29 cellular contexts compared by ENCODE assay signal in genomic region chr7:106471021-106471420, GRCh38.
"Had no signal": no experiment of that assay in that cellular context is flagged by ENCODE, and none has a peak within 500 bp of the region (broad histone marks: within the 10 kb centered on the region; RNA-seq: fewer than 3 reads in every experiment).

No MANE protein-coding gene starts in this region.

- H3K36me3 Mint-ChIP-seq: mesothelial cell of epicardium; naive thymus-derived CD4-positive, alpha-beta T cell; neural progenitor cell; stimulated activated effector memory CD8-positive, alpha-beta T cell treated with anti-CD3 and anti-CD28 coated beads, Interleukin-12 subunit alpha, Interleukin-12 subunit beta, amount 100 ng/mL, for 72 hours had no signal

- H3K4me3 ChIP-seq: coronary artery, esophagus muscularis mucosa, gastroesophageal sphincter, heart left ventricle, hepatocyte, neural progenitor cell, right lobe of liver, suprapubic skin, transverse colon, upper lobe of right lung, uterus had no signal

- H3K9ac ChIP-seq: neural progenitor cell, parathyroid adenoma had no signal

- FAIRE-seq: endothelial cell of umbilical vein, kidney, small intestine had no signal

- H3K4me2 ChIP-seq: hepatocyte, neural progenitor cell had no signal

- ATAC-seq: foreskin keratinocyte; gastroesophageal sphincter; heart left ventricle; left lobe of liver; naive thymus-derived CD4-positive, alpha-beta T cell; right lobe of liver; stimulated activated effector memory CD8-positive, alpha-beta T cell treated with anti-CD3 and anti-CD28 coated beads, Interleukin-12 subunit alpha, Interleukin-12 subunit beta, amount 100 ng/mL, for 72 hours; upper lobe of right lung had no signal

- H3K4me3 Mint-ChIP-seq: mesothelial cell of epicardium; naive thymus-derived CD4-positive, alpha-beta T cell; nephron; neural progenitor cell; stimulated activated effector memory CD8-positive, alpha-beta T cell treated with anti-CD3 and anti-CD28 coated beads, Interleukin-12 subunit alpha, Interleukin-12 subunit beta, amount 100 ng/mL, for 72 hours had no signal

- H2AFZ ChIP-seq: hepatocyte, neural progenitor cell, parathyroid adenoma had no signal

- H3K36me3 ChIP-seq: esophagus muscularis mucosa, gastroesophageal sphincter, heart left ventricle, neural progenitor cell, right lobe of liver, suprapubic skin, transverse colon, upper lobe of right lung, uterus had no signal

- H3K27ac Mint-ChIP-seq: mesothelial cell of epicardium; naive thymus-derived CD4-positive, alpha-beta T cell; nephron; neural progenitor cell; progenitor cell of endocrine pancreas; stimulated activated effector memory CD8-positive, alpha-beta T cell treated with anti-CD3 and anti-CD28 coated beads, Interleukin-12 subunit alpha, Interleukin-12 subunit beta, amount 100 ng/mL, for 72 hours had no signal

- H3K4me1 ChIP-seq: foreskin keratinocyte, neural progenitor cell, parathyroid adenoma, right lobe of liver, suprapubic skin, transverse colon, uterus had no signal

- H3K9me3 ChIP-seq: esophagus muscularis mucosa, gastroesophageal sphincter, heart left ventricle, right lobe of liver, suprapubic skin, transverse colon, upper lobe of right lung, uterus had no signal

- DNase-seq: dermis blood vessel endothelial cell; effector memory CD4-positive, alpha-beta T cell; foreskin keratinocyte; heart left ventricle; kidney; mesenchymal stem cell; naive thymus-derived CD4-positive, alpha-beta T cell; right lobe of liver; small intestine; stimulated activated CD4-positive, alpha-beta T cell treated with anti-CD3 and anti-CD28 coated beads, Interleukin-12 subunit alpha, Interleukin-12 subunit beta, amount 100 ng/mL, for 4 hours; stimulated activated CD4-positive, alpha-beta T cell treated with anti-CD3 and anti-CD28 coated beads, Interleukin-1b, Interleukin-23, amount 100 ng/mL, for 48 hours; stimulated activated CD4-positive, alpha-beta T cell treated with anti-CD3 and anti-CD28 coated beads, Interleukin-4, amount 100 ng/mL, for 1 hour; stimulated activated naive CD4-positive, alpha-beta T cell treated with Interleukin-2 at 50 U/mL for 16 hours; transverse colon; upper lobe of right lung; uterus had no signal

- H3K79me2 ChIP-seq: hepatocyte, parathyroid adenoma had no signal

- H3K4me1 Mint-ChIP-seq: mesothelial cell of epicardium, neural progenitor cell had no signal

- H3K9me3 Mint-ChIP-seq: mesothelial cell of epicardium; naive thymus-derived CD4-positive, alpha-beta T cell; neural progenitor cell; stimulated activated effector memory CD8-positive, alpha-beta T cell treated with anti-CD3 and anti-CD28 coated beads, Interleukin-12 subunit alpha, Interleukin-12 subunit beta, amount 100 ng/mL, for 72 hours had no signal

- H3K27me3 Mint-ChIP-seq: progenitor cell of endocrine pancreas had no signal

- H3K27me3 ChIP-seq: esophagus muscularis mucosa, foreskin keratinocyte, gastroesophageal sphincter, heart left ventricle, hepatocyte, neural progenitor cell, right lobe of liver, suprapubic skin, transverse colon, upper lobe of right lung, uterus had no signal

- H3K27ac ChIP-seq: coronary artery, esophagus muscularis mucosa, foreskin keratinocyte, gastroesophageal sphincter, heart left ventricle, hepatocyte, neural progenitor cell, parathyroid adenoma, right lobe of liver, suprapubic skin, transverse colon, upper lobe of right lung, uterus had no signal
